ENCODE assay signal across 22 cellular contexts in the genomic region with DNA sequence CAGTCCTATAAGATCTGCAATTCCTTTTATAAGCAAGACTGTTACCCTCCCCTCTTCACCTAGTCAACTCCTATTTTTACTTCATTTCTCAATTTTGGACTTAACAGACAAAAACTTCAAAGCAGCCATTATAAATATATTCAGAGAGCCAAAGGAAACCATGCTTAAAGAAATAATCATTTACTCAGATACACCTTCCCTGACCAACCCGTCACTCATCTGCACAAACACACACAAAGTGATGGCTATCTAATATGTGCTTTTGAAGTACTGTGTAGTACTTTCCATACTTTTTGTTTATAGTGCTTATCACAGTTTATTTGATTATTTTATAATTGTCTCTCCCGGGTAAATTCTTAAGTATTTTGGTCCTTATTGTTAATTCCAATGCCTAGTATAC.
"Had no signal": no experiment of that assay in that cellular context is flagged by ENCODE, and none has a peak within 500 bp of the region (broad histone marks: within the 10 kb centered on the region; RNA-seq: fewer than 3 reads in every experiment).

No MANE protein-coding gene starts in this region.

- DNase-seq: colonic mucosa; cortex of kidney; effector CD8-positive, alpha-beta T cell; effector memory CD8-positive, alpha-beta T cell; endodermal cell; erythroblast; esophagus squamous epithelium; foreskin melanocyte; gastrocnemius medialis; glutamatergic neuron; head of caudate nucleus; heart right ventricle; hippocampal formation; left cardiac atrium; left lung; left ventricle myocardium superior; lower lobe of right lung; midbrain; naive thymus-derived CD4-positive, alpha-beta T cell had no signal

- H3K9me3 Mint-ChIP-seq: effector memory CD8-positive, alpha-beta T cell had no signal

- H3K27ac ChIP-seq: colonic mucosa, epithelial cell of prostate, esophagus squamous epithelium, gastrocnemius medialis, heart right ventricle, left lung, lower lobe of right lung had no signal

- H3K27me3 Mint-ChIP-seq: dendritic cell treated with granulocyte-macrophage colony-stimulating factor and Interleukin-4, amounts not matched to agents 40 ng/mL and 50 ng/mL, for 4 days; effector memory CD8-positive, alpha-beta T cell; naive thymus-derived CD4-positive, alpha-beta T cell had no signal

- H3K4me1 Mint-ChIP-seq: endodermal cell; naive thymus-derived CD4-positive, alpha-beta T cell had no signal

- H3K4me1 ChIP-seq: colonic mucosa, esophagus squamous epithelium, gastrocnemius medialis, heart right ventricle, left lung, lower lobe of right lung had no signal

- H3K9me3 ChIP-seq: colonic mucosa, esophagus squamous epithelium, gastrocnemius medialis, lower lobe of right lung had no signal

- H3K27me3 ChIP-seq: colonic mucosa, esophagus squamous epithelium, gastrocnemius medialis, heart right ventricle, left lung had no signal

- H3K4me3 Mint-ChIP-seq: dendritic cell treated with granulocyte-macrophage colony-stimulating factor and Interleukin-4, amounts not matched to agents 40 ng/mL and 50 ng/mL, for 4 days; effector memory CD8-positive, alpha-beta T cell; endodermal cell; naive thymus-derived CD4-positive, alpha-beta T cell had no signal

- ATAC-seq: effector memory CD8-positive, alpha-beta T cell; esophagus mucosa; gastrocnemius medialis; heart right ventricle; left cardiac atrium; left lung; left ventricle myocardium superior; lower lobe of right lung; naive thymus-derived CD4-positive, alpha-beta T cell had no signal

- H3K4me3 ChIP-seq: colonic mucosa, esophagus squamous epithelium, gastrocnemius medialis, heart right ventricle, left lung, lower lobe of right lung had no signal

- H3K27ac Mint-ChIP-seq: dendritic cell treated with granulocyte-macrophage colony-stimulating factor and Interleukin-4, amounts not matched to agents 40 ng/mL and 50 ng/mL, for 4 days; endodermal cell had no signal

- H3K36me3 ChIP-seq: colonic mucosa, esophagus squamous epithelium, gastrocnemius medialis, heart right ventricle, left lung, lower lobe of right lung had no signal
